Comparison of ENCODE assay signal across 1 cellular context in the genomic region with DNA sequence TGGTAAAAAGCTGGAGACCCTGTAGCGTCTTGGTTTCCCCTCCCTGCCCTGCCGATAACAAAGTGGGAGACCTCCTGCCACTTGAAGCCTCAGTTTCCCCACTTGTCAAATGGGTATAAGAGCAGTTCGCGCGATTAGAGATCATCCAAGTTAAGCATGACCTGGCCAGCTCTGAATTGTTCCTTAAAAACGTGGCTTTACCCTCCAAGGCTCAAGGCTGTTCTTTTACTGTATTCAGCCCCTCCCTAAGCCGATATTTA.
TF ChIP-seq lines count a peak whose summit lies in the region.

No MANE protein-coding gene starts in this region.

TF ChIP-seq in H1, 55 proteins besides CTCF, POLR2A, EP300 and RAD21:
- TF ChIP-seq TCF12 (IDR thresholded peaks at IDR 0.05; ENCODE audit: low read depth, low read length): no peak
- no peak for TF ChIP-seq CHD2 (IDR thresholded peaks at IDR 0.05; ENCODE audit: low read length)
- TF ChIP-seq HDAC6 (IDR thresholded peaks at IDR 0.05; ENCODE audit: low read depth, low read length): no peak
- TF ChIP-seq CTBP2 (IDR thresholded peaks at IDR 0.05; ENCODE audit: borderline replicate concordance, insufficient read depth, insufficient read length, low read length): no peak
- TF ChIP-seq, protein P1, sequence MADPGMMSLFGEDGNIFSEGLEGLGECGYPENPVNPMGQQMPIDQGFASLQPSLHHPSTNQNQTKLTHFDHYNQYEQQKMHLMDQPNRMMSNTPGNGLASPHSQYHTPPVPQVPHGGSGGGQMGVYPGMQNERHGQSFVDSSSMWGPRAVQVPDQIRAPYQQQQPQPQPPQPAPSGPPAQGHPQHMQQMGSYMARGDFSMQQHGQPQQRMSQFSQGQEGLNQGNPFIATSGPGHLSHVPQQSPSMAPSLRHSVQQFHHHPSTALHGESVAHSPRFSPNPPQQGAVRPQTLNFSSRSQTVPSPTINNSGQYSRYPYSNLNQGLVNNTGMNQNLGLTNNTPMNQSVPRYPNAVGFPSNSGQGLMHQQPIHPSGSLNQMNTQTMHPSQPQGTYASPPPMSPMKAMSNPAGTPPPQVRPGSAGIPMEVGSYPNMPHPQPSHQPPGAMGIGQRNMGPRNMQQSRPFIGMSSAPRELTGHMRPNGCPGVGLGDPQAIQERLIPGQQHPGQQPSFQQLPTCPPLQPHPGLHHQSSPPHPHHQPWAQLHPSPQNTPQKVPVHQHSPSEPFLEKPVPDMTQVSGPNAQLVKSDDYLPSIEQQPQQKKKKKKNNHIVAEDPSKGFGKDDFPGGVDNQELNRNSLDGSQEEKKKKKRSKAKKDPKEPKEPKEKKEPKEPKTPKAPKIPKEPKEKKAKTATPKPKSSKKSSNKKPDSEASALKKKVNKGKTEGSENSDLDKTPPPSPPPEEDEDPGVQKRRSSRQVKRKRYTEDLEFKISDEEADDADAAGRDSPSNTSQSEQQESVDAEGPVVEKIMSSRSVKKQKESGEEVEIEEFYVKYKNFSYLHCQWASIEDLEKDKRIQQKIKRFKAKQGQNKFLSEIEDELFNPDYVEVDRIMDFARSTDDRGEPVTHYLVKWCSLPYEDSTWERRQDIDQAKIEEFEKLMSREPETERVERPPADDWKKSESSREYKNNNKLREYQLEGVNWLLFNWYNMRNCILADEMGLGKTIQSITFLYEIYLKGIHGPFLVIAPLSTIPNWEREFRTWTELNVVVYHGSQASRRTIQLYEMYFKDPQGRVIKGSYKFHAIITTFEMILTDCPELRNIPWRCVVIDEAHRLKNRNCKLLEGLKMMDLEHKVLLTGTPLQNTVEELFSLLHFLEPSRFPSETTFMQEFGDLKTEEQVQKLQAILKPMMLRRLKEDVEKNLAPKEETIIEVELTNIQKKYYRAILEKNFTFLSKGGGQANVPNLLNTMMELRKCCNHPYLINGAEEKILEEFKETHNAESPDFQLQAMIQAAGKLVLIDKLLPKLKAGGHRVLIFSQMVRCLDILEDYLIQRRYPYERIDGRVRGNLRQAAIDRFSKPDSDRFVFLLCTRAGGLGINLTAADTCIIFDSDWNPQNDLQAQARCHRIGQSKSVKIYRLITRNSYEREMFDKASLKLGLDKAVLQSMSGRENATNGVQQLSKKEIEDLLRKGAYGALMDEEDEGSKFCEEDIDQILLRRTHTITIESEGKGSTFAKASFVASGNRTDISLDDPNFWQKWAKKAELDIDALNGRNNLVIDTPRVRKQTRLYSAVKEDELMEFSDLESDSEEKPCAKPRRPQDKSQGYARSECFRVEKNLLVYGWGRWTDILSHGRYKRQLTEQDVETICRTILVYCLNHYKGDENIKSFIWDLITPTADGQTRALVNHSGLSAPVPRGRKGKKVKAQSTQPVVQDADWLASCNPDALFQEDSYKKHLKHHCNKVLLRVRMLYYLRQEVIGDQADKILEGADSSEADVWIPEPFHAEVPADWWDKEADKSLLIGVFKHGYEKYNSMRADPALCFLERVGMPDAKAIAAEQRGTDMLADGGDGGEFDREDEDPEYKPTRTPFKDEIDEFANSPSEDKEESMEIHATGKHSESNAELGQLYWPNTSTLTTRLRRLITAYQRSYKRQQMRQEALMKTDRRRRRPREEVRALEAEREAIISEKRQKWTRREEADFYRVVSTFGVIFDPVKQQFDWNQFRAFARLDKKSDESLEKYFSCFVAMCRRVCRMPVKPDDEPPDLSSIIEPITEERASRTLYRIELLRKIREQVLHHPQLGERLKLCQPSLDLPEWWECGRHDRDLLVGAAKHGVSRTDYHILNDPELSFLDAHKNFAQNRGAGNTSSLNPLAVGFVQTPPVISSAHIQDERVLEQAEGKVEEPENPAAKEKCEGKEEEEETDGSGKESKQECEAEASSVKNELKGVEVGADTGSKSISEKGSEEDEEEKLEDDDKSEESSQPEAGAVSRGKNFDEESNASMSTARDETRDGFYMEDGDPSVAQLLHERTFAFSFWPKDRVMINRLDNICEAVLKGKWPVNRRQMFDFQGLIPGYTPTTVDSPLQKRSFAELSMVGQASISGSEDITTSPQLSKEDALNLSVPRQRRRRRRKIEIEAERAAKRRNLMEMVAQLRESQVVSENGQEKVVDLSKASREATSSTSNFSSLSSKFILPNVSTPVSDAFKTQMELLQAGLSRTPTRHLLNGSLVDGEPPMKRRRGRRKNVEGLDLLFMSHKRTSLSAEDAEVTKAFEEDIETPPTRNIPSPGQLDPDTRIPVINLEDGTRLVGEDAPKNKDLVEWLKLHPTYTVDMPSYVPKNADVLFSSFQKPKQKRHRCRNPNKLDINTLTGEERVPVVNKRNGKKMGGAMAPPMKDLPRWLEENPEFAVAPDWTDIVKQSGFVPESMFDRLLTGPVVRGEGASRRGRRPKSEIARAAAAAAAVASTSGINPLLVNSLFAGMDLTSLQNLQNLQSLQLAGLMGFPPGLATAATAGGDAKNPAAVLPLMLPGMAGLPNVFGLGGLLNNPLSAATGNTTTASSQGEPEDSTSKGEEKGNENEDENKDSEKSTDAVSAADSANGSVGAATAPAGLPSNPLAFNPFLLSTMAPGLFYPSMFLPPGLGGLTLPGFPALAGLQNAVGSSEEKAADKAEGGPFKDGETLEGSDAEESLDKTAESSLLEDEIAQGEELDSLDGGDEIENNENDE (IDR thresholded peaks at IDR 0.05; ENCODE audit: insufficient replicate concordance, low read length): no peak
- no peak for TF ChIP-seq KDM1A (IDR thresholded peaks at IDR 0.05; ENCODE audit: borderline replicate concordance, low read length)
- TF ChIP-seq POLR2AphosphoS5 (IDR thresholded peaks at IDR 0.05; ENCODE audit: low read depth, low read length): no peak; the same call in 1 of the 2 replicates
TF ChIP-seq in H1: peak in this region for 0.
